In the genomic region with DNA sequence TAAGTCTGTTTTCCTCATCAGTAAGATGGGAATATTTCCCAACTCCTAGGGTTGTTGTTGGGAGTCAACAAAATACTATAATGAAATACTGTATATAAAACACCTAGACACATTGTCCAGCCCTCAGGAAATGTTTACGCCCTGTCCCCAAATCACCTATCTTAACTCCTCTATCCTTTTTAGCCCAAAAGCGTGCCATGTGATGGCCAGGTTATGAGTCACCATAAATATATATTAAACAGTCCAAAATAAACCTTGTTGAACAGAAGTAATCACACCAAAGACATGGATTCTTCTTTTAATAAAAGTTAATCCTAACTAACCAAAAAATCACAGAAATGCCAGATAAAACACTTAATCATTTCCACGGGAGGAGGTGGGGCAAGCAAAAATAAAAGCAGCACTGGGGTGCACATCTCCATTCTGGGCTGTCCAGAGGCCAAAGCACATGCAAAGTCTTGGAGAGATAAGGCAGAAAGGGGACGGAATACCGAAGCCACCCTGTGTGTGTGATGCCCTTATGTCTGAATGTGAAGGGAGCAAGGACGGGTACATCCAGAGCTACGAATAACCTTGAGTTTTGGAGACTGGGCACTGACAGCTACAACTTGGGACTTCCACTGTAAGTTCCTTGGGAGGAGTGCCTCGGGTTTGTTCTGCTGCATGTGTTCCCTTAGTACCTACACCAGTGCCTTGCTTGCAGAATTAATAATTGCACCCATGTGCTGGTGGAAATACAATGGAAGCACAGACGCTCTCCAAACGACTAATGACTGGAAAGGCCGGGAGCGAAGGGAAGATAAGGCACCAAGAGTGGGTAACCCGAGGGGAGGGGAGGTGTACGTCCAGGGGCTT, we compare ENCODE assay signal across 2 cellular contexts.
TF ChIP-seq lines count a peak whose summit lies in the region.

No MANE protein-coding gene starts in this region.

TF ChIP-seq in HEK293, 187 proteins besides CTCF, POLR2A, EP300 and RAD21 (continued from another document):
- peak; percentile 54; the same call in 1 of the 2 replicates for TF ChIP-seq ZNF335 (tag by site-specific recombination; conservative IDR thresholded peaks at IDR 0.05)
- no peak for TF ChIP-seq YY1 (tag by site-specific recombination; IDR thresholded peaks at IDR 0.05)
- TF ChIP-seq ZNF571 (tag by site-specific recombination; IDR thresholded peaks at IDR 0.05) = no peak

TF ChIP-seq in GM12878, 131 proteins besides CTCF, POLR2A, EP300 and RAD21 (continued from another document):
- TF ChIP-seq, protein P1, sequence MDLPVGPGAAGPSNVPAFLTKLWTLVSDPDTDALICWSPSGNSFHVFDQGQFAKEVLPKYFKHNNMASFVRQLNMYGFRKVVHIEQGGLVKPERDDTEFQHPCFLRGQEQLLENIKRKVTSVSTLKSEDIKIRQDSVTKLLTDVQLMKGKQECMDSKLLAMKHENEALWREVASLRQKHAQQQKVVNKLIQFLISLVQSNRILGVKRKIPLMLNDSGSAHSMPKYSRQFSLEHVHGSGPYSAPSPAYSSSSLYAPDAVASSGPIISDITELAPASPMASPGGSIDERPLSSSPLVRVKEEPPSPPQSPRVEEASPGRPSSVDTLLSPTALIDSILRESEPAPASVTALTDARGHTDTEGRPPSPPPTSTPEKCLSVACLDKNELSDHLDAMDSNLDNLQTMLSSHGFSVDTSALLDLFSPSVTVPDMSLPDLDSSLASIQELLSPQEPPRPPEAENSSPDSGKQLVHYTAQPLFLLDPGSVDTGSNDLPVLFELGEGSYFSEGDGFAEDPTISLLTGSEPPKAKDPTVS (IDR thresholded peaks at IDR 0.05; ENCODE audit: low read depth, low read length) = no peak
- TF ChIP-seq, protein P2, sequence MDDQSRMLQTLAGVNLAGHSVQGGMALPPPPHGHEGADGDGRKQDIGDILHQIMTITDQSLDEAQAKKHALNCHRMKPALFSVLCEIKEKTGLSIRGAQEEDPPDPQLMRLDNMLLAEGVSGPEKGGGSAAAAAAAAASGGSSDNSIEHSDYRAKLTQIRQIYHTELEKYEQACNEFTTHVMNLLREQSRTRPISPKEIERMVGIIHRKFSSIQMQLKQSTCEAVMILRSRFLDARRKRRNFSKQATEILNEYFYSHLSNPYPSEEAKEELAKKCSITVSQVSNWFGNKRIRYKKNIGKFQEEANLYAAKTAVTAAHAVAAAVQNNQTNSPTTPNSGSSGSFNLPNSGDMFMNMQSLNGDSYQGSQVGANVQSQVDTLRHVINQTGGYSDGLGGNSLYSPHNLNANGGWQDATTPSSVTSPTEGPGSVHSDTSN (IDR thresholded peaks at IDR 0.05; ENCODE audit: insufficient replicate concordance, low read depth, low read length) = no peak
- TF ChIP-seq JUND (IDR thresholded peaks at IDR 0.05; ENCODE audit: low read depth, low read length) (no peak), CHD4 (IDR thresholded peaks at IDR 0.05) (no peak), SMAD5 (IDR thresholded peaks at IDR 0.05; ENCODE audit: low read depth) (no peak), BHLHE40 (IDR thresholded peaks at IDR 0.05; ENCODE audit: borderline replicate concordance in 1 of 2, low read depth in 2 of 2, low read length in 1 of 2) (no peak), SMAD1 (IDR thresholded peaks at IDR 0.05; ENCODE audit: low read depth, partially characterized antibody) (no peak)
- TF ChIP-seq, protein P3, sequence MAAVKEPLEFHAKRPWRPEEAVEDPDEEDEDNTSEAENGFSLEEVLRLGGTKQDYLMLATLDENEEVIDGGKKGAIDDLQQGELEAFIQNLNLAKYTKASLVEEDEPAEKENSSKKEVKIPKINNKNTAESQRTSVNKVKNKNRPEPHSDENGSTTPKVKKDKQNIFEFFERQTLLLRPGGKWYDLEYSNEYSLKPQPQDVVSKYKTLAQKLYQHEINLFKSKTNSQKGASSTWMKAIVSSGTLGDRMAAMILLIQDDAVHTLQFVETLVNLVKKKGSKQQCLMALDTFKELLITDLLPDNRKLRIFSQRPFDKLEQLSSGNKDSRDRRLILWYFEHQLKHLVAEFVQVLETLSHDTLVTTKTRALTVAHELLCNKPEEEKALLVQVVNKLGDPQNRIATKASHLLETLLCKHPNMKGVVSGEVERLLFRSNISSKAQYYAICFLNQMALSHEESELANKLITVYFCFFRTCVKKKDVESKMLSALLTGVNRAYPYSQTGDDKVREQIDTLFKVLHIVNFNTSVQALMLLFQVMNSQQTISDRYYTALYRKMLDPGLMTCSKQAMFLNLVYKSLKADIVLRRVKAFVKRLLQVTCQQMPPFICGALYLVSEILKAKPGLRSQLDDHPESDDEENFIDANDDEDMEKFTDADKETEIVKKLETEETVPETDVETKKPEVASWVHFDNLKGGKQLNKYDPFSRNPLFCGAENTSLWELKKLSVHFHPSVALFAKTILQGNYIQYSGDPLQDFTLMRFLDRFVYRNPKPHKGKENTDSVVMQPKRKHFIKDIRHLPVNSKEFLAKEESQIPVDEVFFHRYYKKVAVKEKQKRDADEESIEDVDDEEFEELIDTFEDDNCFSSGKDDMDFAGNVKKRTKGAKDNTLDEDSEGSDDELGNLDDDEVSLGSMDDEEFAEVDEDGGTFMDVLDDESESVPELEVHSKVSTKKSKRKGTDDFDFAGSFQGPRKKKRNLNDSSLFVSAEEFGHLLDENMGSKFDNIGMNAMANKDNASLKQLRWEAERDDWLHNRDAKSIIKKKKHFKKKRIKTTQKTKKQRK (IDR thresholded peaks at IDR 0.05; ENCODE audit: low read depth, low read length) = no peak
